ENCODE assay signal across 7 cellular contexts in genomic region chr12:45726594-45727300, GRCh38. TPM values are rescaled to one million over a fixed set of nuclear protein-coding genes. Genes with fewer than 3 reads are reported as not detected.
A peak's percentile ranks its signal among the peaks of the same experiment; 100 is the strongest.
DNase-seq lines count a peak whose midpoint lies in the region; ATAC-seq, FAIRE-seq and TF ChIP-seq lines count a peak whose summit lies in the region.

No MANE protein-coding gene starts in this region.

- H2AFZ ChIP-seq in neuron (ENCODE audit: low read depth, low read length): peak overlapping the region; percentile 35

- no peak for FAIRE-seq in urothelium cell line (lab: Jason Lieb, UNC)

- H3K4me3 ChIP-seq in GM12865 (ENCODE audit: low read depth, low read length): peak overlapping the region; percentile 92
- peak overlapping the region; percentile 97 for H3K4me3 ChIP-seq in neuron (ENCODE audit: low read length)

- TF ChIP-seq CTCF in GM12865 (IDR thresholded peaks at IDR 0.05; ENCODE audit: insufficient read depth, low read depth, low read length, missing control alignments) (no peak), foreskin keratinocyte (conservative IDR thresholded peaks at IDR 0.05) (no peak)

- DNase-seq in GM12865 (ENCODE audit: low read depth) (peak; percentile 48), NCI-H2171 treated with DMSO at 0.1 percent for 48 hours (lab: John Stamatoyannopoulos, UW) (peak; percentile 37), foreskin keratinocyte (peak in 1 of 2 donors; percentile 11), urothelium cell line (ENCODE audit: low spot score) (peak; percentile 26), OCI-M2 (lab: John Stamatoyannopoulos, UW; ENCODE audit: unreplicated experiment) (no peak)
- DNase-seq in activated T-helper 9 cell treated with anti-CD3 and anti-CD28 coated beads, Interleukin-2, amount 50 U/mL, for 16 hours (ENCODE audit: low read depth): peak; percentile 33

- H3K9me3 ChIP-seq in neuron (ENCODE audit: low read length): no peaks in the 10 kb centered on the region

- ATAC-seq in foreskin keratinocyte: no peak

- H3K27ac ChIP-seq in foreskin keratinocyte: peak overlapping the region; percentile 86

- no peaks in the 10 kb centered on the region for H3K36me3 ChIP-seq in neuron (ENCODE audit: insufficient read depth, low read length)

- H3K4me1 ChIP-seq in foreskin keratinocyte (peaks cover 15% of the 10 kb centered on the region), neuron (ENCODE audit: insufficient read depth, low read length) (peaks cover 14% of the 10 kb centered on the region)

- H3K27me3 ChIP-seq in foreskin keratinocyte: no peaks in the 10 kb centered on the region
- no peaks in the 10 kb centered on the region for H3K27me3 ChIP-seq in neuron (ENCODE audit: insufficient read depth, low read length)

RNA-seq across cellular contexts. Expression of gene ARID2, which starts 2.8 kb away (rescaled TPM):
- 18.4 and 18.5 TPM in 2 replicates for total RNA-seq in foreskin keratinocyte
- 3.4 and 4.1 TPM in 2 replicates for polyA plus RNA-seq in foreskin keratinocyte
